Comparison of ENCODE assay signal across 21 cellular contexts in genomic region chr12:65654230-65654629, GRCh38.
A peak's percentile ranks its signal among the peaks of the same experiment; 100 is the strongest.
DNase-seq lines count a peak whose midpoint lies in the region; ATAC-seq, FAIRE-seq and TF ChIP-seq lines count a peak whose summit lies in the region.
"Had no signal": no experiment of that assay in that cellular context is flagged by ENCODE, and none has a peak within 500 bp of the region (broad histone marks: within the 10 kb centered on the region; RNA-seq: fewer than 3 reads in every experiment).

No MANE protein-coding gene starts in this region.

- no peak for TF ChIP-seq CTCF in A549 (IDR thresholded peaks at IDR 0.05)
- no peak for TF ChIP-seq CTCF in PC-3 (conservative IDR thresholded peaks at IDR 0.05; ENCODE audit: low read depth, low read length)
- TF ChIP-seq CTCF in brain microvascular endothelial cell (IDR thresholded peaks at IDR 0.05; ENCODE audit: low read depth, low read length, missing control alignments) = no peak
- no peak for TF ChIP-seq CTCF in osteoblast (IDR thresholded peaks at IDR 0.05; ENCODE audit: extremely low read depth, low read depth, low read length)
- no peak for TF ChIP-seq CTCF in tibial nerve (IDR thresholded peaks at IDR 0.05)

- CTCF ChIA-PET in A549 (lab: Yijun Ruan, JAX) = no interaction called here
- CTCF ChIA-PET in PC-3 (lab: Charles Lee) = no interaction called here

- TF ChIP-seq EP300 in A549 (IDR thresholded peaks at IDR 0.05) (no peak), tibial nerve (IDR thresholded peaks at IDR 0.05) (no peak)

- TF ChIP-seq POLR2A in A549 (IDR thresholded peaks at IDR 0.05; ENCODE audit: low read length) = no peak
- TF ChIP-seq POLR2A in tibial nerve (IDR thresholded peaks at IDR 0.05) = no peak

- DNase-seq in A549 (ENCODE audit: low read depth in 1 of 2, low spot score in 1 of 2) = no peak
- DNase-seq in PC-3 = no peak
- no peak for DNase-seq in brain microvascular endothelial cell
- no peak for DNase-seq in osteoblast (ENCODE audit: insufficient read length, low spot score, missing footprints)
- DNase-seq in tibial nerve (ENCODE audit: low spot score in 2 of 2) = no peak
- no peak for DNase-seq in ecto neural progenitor cell (ENCODE audit: low spot score)
- DNase-seq: AML-193, COR-L47, DMS153, GOT3, Karpas-422, MM.1S, NCI-H1092 treated with DMSO at 0.1 percent for 48 hours, NCI-H1694, NCI-H2107, NCI-H2227 treated with DMSO at 0.1 percent for 48 hours, NCI-H524, Peyer's patch, SHP77 treated with DMSO at 0.1 percent for 48 hours had no signal

- H3K4me1 ChIP-seq in A549 = peaks cover 35% of the 10 kb centered on the region
- H3K4me1 ChIP-seq in PC-3 (ENCODE audit: insufficient read depth, low read length) = peaks cover 50% of the 10 kb centered on the region
- peaks cover 39% of the 10 kb centered on the region for H3K4me1 ChIP-seq in osteoblast (ENCODE audit: insufficient read depth, low read length)
- no peaks in the 10 kb centered on the region for H3K4me1 ChIP-seq in tibial nerve
- H3K4me1 ChIP-seq: Peyer's patch had no signal

- H3K4me3 ChIP-seq in A549 (no peak overlapping the region), PC-3 (ENCODE audit: low read length) (no peak overlapping the region), brain microvascular endothelial cell (ENCODE audit: low read depth, low read length) (no peak overlapping the region), osteoblast (ENCODE audit: insufficient read depth, low read length) (no peak overlapping the region), tibial nerve (no peak overlapping the region)
- H3K4me3 ChIP-seq: Peyer's patch had no signal

- intact Hi-C loops in PC-3 (cut with micrococcal nuclease) = no loop called here

- ATAC-seq in A549 (no peak), PC-3 (no peak), HG02610 (IDR thresholded peaks at IDR 0.05; ENCODE audit: unreplicated experiment) (no peak), GM21529 (IDR thresholded peaks at IDR 0.05; ENCODE audit: unreplicated experiment) (no peak)

- H3K79me2 ChIP-seq in PC-3 (ENCODE audit: low read length) = peaks cover 11% of the 10 kb centered on the region; the same call in 1 of the 2 replicates
- no peaks in the 10 kb centered on the region for H3K79me2 ChIP-seq in osteoblast (ENCODE audit: insufficient read depth, low read length)

- H3K9ac ChIP-seq in PC-3 (ENCODE audit: low read length) = peak overlapping the region; percentile 91; the same call in 1 of the 2 replicates

- no peaks in the 10 kb centered on the region for H3K9me2 ChIP-seq in PC-3 (replicated peaks; ENCODE audit: low read length)

- H3K27ac ChIP-seq in A549 (peak overlapping the region; percentile 34 to 43; a peak in 3 of 6 replicates), PC-3 (ENCODE audit: low read length) (peak overlapping the region; percentile 99), brain microvascular endothelial cell (peak overlapping the region; percentile 98), osteoblast (ENCODE audit: low read depth, low read length) (peak overlapping the region; percentile 97), tibial nerve (no peak overlapping the region)
- H3K27ac ChIP-seq: Peyer's patch had no signal

- in situ Hi-C loops in brain microvascular endothelial cell (cut with HindIII; ENCODE audit: low pct_ligation_motif_present, low sequenced_read_pairs) = no loop called here

- H3K4me2 ChIP-seq in A549 (no peak overlapping the region), PC-3 (ENCODE audit: low read length) (no peak overlapping the region), osteoblast (ENCODE audit: insufficient read depth, low read length) (no peak overlapping the region)

- H3K9me3 ChIP-seq in A549 = peaks cover 7% of the 10 kb centered on the region; the same call in 1 of the 3 replicates
- no peaks in the 10 kb centered on the region for H3K9me3 ChIP-seq in PC-3 (ENCODE audit: low read length)
- H3K9me3 ChIP-seq in osteoblast (ENCODE audit: low read depth, low read length) = no peaks in the 10 kb centered on the region
- H3K9me3 ChIP-seq in tibial nerve = no peaks in the 10 kb centered on the region
- H3K9me3 ChIP-seq: Peyer's patch had no signal

- H3K36me3 ChIP-seq in PC-3 (ENCODE audit: low read depth, low read length) (no peaks in the 10 kb centered on the region), brain microvascular endothelial cell (replicated peaks) (no peaks in the 10 kb centered on the region), osteoblast (ENCODE audit: insufficient read depth, low read length) (no peaks in the 10 kb centered on the region), tibial nerve (no peaks in the 10 kb centered on the region)
- H3K36me3 ChIP-seq: Peyer's patch had no signal

- TF ChIP-seq RAD21 in A549 (conservative IDR thresholded peaks at IDR 0.05 in 1 of 2, IDR thresholded peaks at IDR 0.05 in 1 of 2) = no peak

- H3K27me3 ChIP-seq in PC-3 (ENCODE audit: low read length) (no peaks in the 10 kb centered on the region), brain microvascular endothelial cell (replicated peaks) (no peaks in the 10 kb centered on the region), osteoblast (ENCODE audit: insufficient read depth, low read length) (no peaks in the 10 kb centered on the region), tibial nerve (no peaks in the 10 kb centered on the region)
- H3K27me3 ChIP-seq: Peyer's patch had no signal

- H2AFZ ChIP-seq in PC-3 (ENCODE audit: low read length) (no peak overlapping the region), osteoblast (ENCODE audit: low read length) (peak overlapping the region; percentile 9)

- H3F3A ChIP-seq in PC-3 (ENCODE audit: low read length, unreplicated experiment) = peaks cover 21% of the 10 kb centered on the region

- no TSS peak for BruUV-seq in PC-3 (replicated peaks; lab: Mats Ljungman, UMichigan)

- no peak for FAIRE-seq in A549 (lab: Jason Lieb, UNC)

- POLR2A ChIA-PET in A549 (lab: Yijun Ruan, JAX) = interaction anchor here (0.6 kb wide), 1 partner anchor 30 kb away, joined by 5 read pairs; no protein-coding TSS in a partner anchor
- POLR2A ChIA-PET in PC-3 (lab: Charles Lee; ENCODE audit: unreplicated experiment) = no interaction called here

- H4K20me1 ChIP-seq in PC-3 (ENCODE audit: low read length) (no peaks in the 10 kb centered on the region), osteoblast (ENCODE audit: insufficient read depth, low read length) (no peaks in the 10 kb centered on the region)

- 90% methylated on average over 5 of the region's 5 CpGs for WGBS in A549 (ENCODE audit: missing lambda C conversion rate)
- 93 to 94% methylated on average over 5 of the region's 5 CpGs for WGBS in tibial nerve, 2 donors

TF ChIP-seq in A549, 52 proteins besides CTCF, POLR2A, EP300 and RAD21:
- no peak for TF ChIP-seq CBX2 (IDR thresholded peaks at IDR 0.05; ENCODE audit: borderline replicate concordance, low read depth)
- TF ChIP-seq FOSL2 (IDR thresholded peaks at IDR 0.05) = no peak
- TF ChIP-seq FOSL2 (CRISPR knock-in tag; IDR thresholded peaks at IDR 0.05) = no peak
- TF ChIP-seq ZNF302 (CRISPR knock-in tag; IDR thresholded peaks at IDR 0.05) = no peak
- no peak for TF ChIP-seq NFE2L2 (conservative IDR thresholded peaks at IDR 0.05; ENCODE audit: low read length)
- no peak for TF ChIP-seq KDM1A (IDR thresholded peaks at IDR 0.05; ENCODE audit: low read depth)
- TF ChIP-seq MAZ (IDR thresholded peaks at IDR 0.05; ENCODE audit: borderline replicate concordance, low read depth, low read length) = no peak
- TF ChIP-seq FOXS1 (CRISPR knock-in tag; IDR thresholded peaks at IDR 0.05) = no peak
- TF ChIP-seq NPAS2 (CRISPR knock-in tag; IDR thresholded peaks at IDR 0.05; ENCODE audit: borderline replicate concordance) = no peak
- no peak for TF ChIP-seq BCL3 (IDR thresholded peaks at IDR 0.05)
- no peak for TF ChIP-seq TFCP2L1 (CRISPR knock-in tag; IDR thresholded peaks at IDR 0.05)
- TF ChIP-seq HEYL (CRISPR knock-in tag; IDR thresholded peaks at IDR 0.05) = no peak
- TF ChIP-seq RCOR1 (IDR thresholded peaks at IDR 0.05; ENCODE audit: low read depth, low read length) = no peak
- no peak for TF ChIP-seq ZFP36 (IDR thresholded peaks at IDR 0.05; ENCODE audit: borderline replicate concordance, partially characterized antibody)
- no peak for TF ChIP-seq MYC (IDR thresholded peaks at IDR 0.05; ENCODE audit: borderline replicate concordance, low read length)
- TF ChIP-seq, protein P1, sequence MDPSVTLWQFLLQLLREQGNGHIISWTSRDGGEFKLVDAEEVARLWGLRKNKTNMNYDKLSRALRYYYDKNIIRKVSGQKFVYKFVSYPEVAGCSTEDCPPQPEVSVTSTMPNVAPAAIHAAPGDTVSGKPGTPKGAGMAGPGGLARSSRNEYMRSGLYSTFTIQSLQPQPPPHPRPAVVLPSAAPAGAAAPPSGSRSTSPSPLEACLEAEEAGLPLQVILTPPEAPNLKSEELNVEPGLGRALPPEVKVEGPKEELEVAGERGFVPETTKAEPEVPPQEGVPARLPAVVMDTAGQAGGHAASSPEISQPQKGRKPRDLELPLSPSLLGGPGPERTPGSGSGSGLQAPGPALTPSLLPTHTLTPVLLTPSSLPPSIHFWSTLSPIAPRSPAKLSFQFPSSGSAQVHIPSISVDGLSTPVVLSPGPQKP (IDR thresholded peaks at IDR 0.05; ENCODE audit: low read depth, low read length) = no peak
- no peak for TF ChIP-seq SMC3 (IDR thresholded peaks at IDR 0.05)
- no peak for TF ChIP-seq MAX (IDR thresholded peaks at IDR 0.05)

Comparison
In these comparisons a context has a peak if more than half of its experiments do, and no peak if none do; other contexts are left out.
1. H3K27ac ChIP-seq: peak in A549 (2 of 2), PC-3 (single experiment), brain microvascular endothelial cell (single experiment) and osteoblast (single experiment); none in tibial nerve (0 of 4).